23 cellular contexts compared by ENCODE assay signal in genomic region chr16:25608002-25608401, GRCh38.
"Had no signal": no experiment of that assay in that cellular context is flagged by ENCODE, and none has a peak within 500 bp of the region (broad histone marks: within the 10 kb centered on the region; RNA-seq: fewer than 3 reads in every experiment).

No MANE protein-coding gene starts in this region.

- H3K4me1 Mint-ChIP-seq: naive thymus-derived CD8-positive, alpha-beta T cell; stimulated activated effector memory CD8-positive, alpha-beta T cell treated with anti-CD3 and anti-CD28 coated beads, Interleukin-12 subunit alpha, Interleukin-12 subunit beta, amount 100 ng/mL, for 72 hours had no signal

- H3K9me3 Mint-ChIP-seq: effector memory CD8-positive, alpha-beta T cell; stimulated activated effector memory CD8-positive, alpha-beta T cell treated with anti-CD3 and anti-CD28 coated beads, Interleukin-12 subunit alpha, Interleukin-12 subunit beta, amount 100 ng/mL, for 72 hours had no signal

- H3K27me3 ChIP-seq: gastrocnemius medialis, left lung, neutrophil, pancreas, right lobe of liver, testis, tibial artery, upper lobe of left lung had no signal

- H3K9me3 ChIP-seq: gastrocnemius medialis, left lung, neutrophil, pancreas, right lobe of liver, testis, tibial artery, upper lobe of left lung had no signal

- H3K4me3 Mint-ChIP-seq: effector memory CD8-positive, alpha-beta T cell; naive thymus-derived CD8-positive, alpha-beta T cell; stimulated activated effector memory CD8-positive, alpha-beta T cell treated with anti-CD3 and anti-CD28 coated beads, Interleukin-12 subunit alpha, Interleukin-12 subunit beta, amount 100 ng/mL, for 72 hours had no signal

- H3K27ac ChIP-seq: gastrocnemius medialis, left lung, neutrophil, pancreas, right lobe of liver, testis, tibial artery, upper lobe of left lung had no signal

- H3K27ac Mint-ChIP-seq: effector memory CD8-positive, alpha-beta T cell; naive thymus-derived CD8-positive, alpha-beta T cell; progenitor cell of endocrine pancreas; stimulated activated effector memory CD8-positive, alpha-beta T cell treated with anti-CD3 and anti-CD28 coated beads, Interleukin-12 subunit alpha, Interleukin-12 subunit beta, amount 100 ng/mL, for 72 hours had no signal

- ATAC-seq: effector memory CD8-positive, alpha-beta T cell; gastrocnemius medialis; left lung; naive thymus-derived CD8-positive, alpha-beta T cell; pancreas; right lobe of liver; stimulated activated effector memory CD8-positive, alpha-beta T cell treated with anti-CD3 and anti-CD28 coated beads, Interleukin-12 subunit alpha, Interleukin-12 subunit beta, amount 100 ng/mL, for 72 hours; stimulated activated naive CD8-positive, alpha-beta T cell treated with anti-CD3 and anti-CD28 coated beads, Interleukin-15, Interleukin-2, amounts not matched to agents 100 U/mL and 50 U/mL, for 24 hours had no signal

- H3K4me3 ChIP-seq: gastrocnemius medialis, left lung, pancreas, right lobe of liver, testis, tibial artery, upper lobe of left lung had no signal

- H3K4me1 ChIP-seq: gastrocnemius medialis, left lung, pancreas, right lobe of liver, testis, tibial artery, upper lobe of left lung had no signal

- H3K36me3 Mint-ChIP-seq: naive thymus-derived CD8-positive, alpha-beta T cell; stimulated activated effector memory CD8-positive, alpha-beta T cell treated with anti-CD3 and anti-CD28 coated beads, Interleukin-12 subunit alpha, Interleukin-12 subunit beta, amount 100 ng/mL, for 72 hours had no signal

- DNase-seq: cerebellar nuclear complex; cortex of kidney; effector memory CD8-positive, alpha-beta T cell; foreskin fibroblast; gastrocnemius medialis; head of caudate nucleus; kidney; left lung; mammary epithelial cell; naive thymus-derived CD8-positive, alpha-beta T cell; pancreas; right lobe of liver; small intestine; stimulated activated CD4-positive, alpha-beta T cell treated with anti-CD3 and anti-CD28 coated beads, Interleukin-15, amount 100 ng/mL, for 24 hours; stimulated activated CD4-positive, alpha-beta T cell treated with anti-CD3 and anti-CD28 coated beads, Interleukin-2, amount 100 ng/mL, for 48 hours; stimulated activated naive CD8-positive, alpha-beta T cell treated with anti-CD3 and anti-CD28 coated beads, Interleukin-15, Interleukin-2, amounts not matched to agents 100 U/mL and 50 U/mL, for 24 hours; substantia nigra; testis; tibial artery; upper lobe of left lung had no signal

- H3K36me3 ChIP-seq: gastrocnemius medialis, left lung, neutrophil, pancreas, right lobe of liver, tibial artery, upper lobe of left lung had no signal
